Comparison of ENCODE assay signal across 22 cellular contexts in genomic region chr1:43123031-43123430, GRCh38. TPM values are rescaled to one million over a fixed set of nuclear protein-coding genes. Genes with fewer than 3 reads are reported as not detected.
DNase-seq lines count a peak whose midpoint lies in the region; ATAC-seq and TF ChIP-seq lines count a peak whose summit lies in the region.
"Had no signal": no experiment of that assay in that cellular context is flagged by ENCODE, and none has a peak within 500 bp of the region (broad histone marks: within the 10 kb centered on the region; RNA-seq: fewer than 3 reads in every experiment).

No MANE protein-coding gene starts in this region.

- H3K27ac Mint-ChIP-seq in endodermal cell, result no peak overlapping the region
- H3K27ac Mint-ChIP-seq: CD8-positive, alpha-beta memory T cell had no signal

- H3K36me3 ChIP-seq in endodermal cell (ENCODE audit: control insufficient read depth, insufficient read depth, low read length), result no peaks in the 10 kb centered on the region
- H3K36me3 ChIP-seq: MG63 had no signal

- WGBS in endodermal cell (ENCODE audit: insufficient coverage in 1 of 2, insufficient read length in 1 of 2), 2 experiments, result 100% methylated on average over 1 of the region's 1 CpG

- peaks cover 10% of the 10 kb centered on the region for H3K4me1 Mint-ChIP-seq in endodermal cell
- H3K4me1 Mint-ChIP-seq: CD8-positive, alpha-beta memory T cell had no signal

- no peak overlapping the region for H3K27ac ChIP-seq in endodermal cell (ENCODE audit: low read depth, low read length)
- H3K27ac ChIP-seq: C4-2B had no signal

- ATAC-seq in HG03280 (IDR thresholded peaks at IDR 0.05; ENCODE audit: unreplicated experiment), result no peak
- ATAC-seq: Panc1, SK-N-SH treated with all-trans-retinoic acid at 6 μM for 48 hours had no signal

- H3K9me3 ChIP-seq in endodermal cell (ENCODE audit: control insufficient read depth, low read length), result peaks cover 32% of the 10 kb centered on the region
- H3K9me3 ChIP-seq: MG63 had no signal

- peak overlapping the region; percentile 43 for H3K4me3 ChIP-seq in endodermal cell (ENCODE audit: low read length)
- H3K4me3 ChIP-seq: MG63 had no signal

- H3K27me3 Mint-ChIP-seq in endodermal cell (ENCODE audit: insufficient read depth), result no peaks in the 10 kb centered on the region

- no peaks in the 10 kb centered on the region for H3K27me3 ChIP-seq in endodermal cell (ENCODE audit: control insufficient read depth, insufficient read depth, low read length, poor library complexity, severe bottlenecking)
- H3K27me3 ChIP-seq: MG63 had no signal

- H3K9ac ChIP-seq in endodermal cell (ENCODE audit: extremely low read depth, low read length, poor library complexity, severe bottlenecking), result no peak overlapping the region

- H3K36me3 Mint-ChIP-seq in endodermal cell (ENCODE audit: low read depth), result peaks cover 33% of the 10 kb centered on the region
- H3K36me3 Mint-ChIP-seq: CD8-positive, alpha-beta memory T cell had no signal

- H3K4me1 ChIP-seq in endodermal cell (ENCODE audit: control insufficient read depth, insufficient read depth, low read length), result no peaks in the 10 kb centered on the region

- H3K4me3 Mint-ChIP-seq in endodermal cell, result no peak overlapping the region
- H3K4me3 Mint-ChIP-seq: CD8-positive, alpha-beta memory T cell had no signal

- H3K9me3 Mint-ChIP-seq in endodermal cell, result peaks cover 68% of the 10 kb centered on the region

- TF ChIP-seq CTCF in endodermal cell (conservative IDR thresholded peaks at IDR 0.05), result no peak

- DNase-seq in NCI-H82 (lab: John Stamatoyannopoulos, UW) (peak; percentile 26), NCI-H82 treated with DMSO at 0.1 percent for 48 hours (lab: John Stamatoyannopoulos, UW; ENCODE audit: unreplicated experiment) (no peak), NCI-H526 (lab: John Stamatoyannopoulos, UW) (peak; percentile 10 to 37), endodermal cell (no peak)
- DNase-seq in NK-92 treated with Interleukin-12 subunit alpha and Interleukin-12 subunit beta, amount 100 ng/mL, for 24 hours (lab: John Stamatoyannopoulos, UW), result no peak
- DNase-seq in activated T-cell treated with anti-CD3 and anti-CD28 coated beads, Interleukin-2, amount 50 U/mL, for 48 hours, result no peak
- DNase-seq: CD8-positive, alpha-beta memory T cell; GOT3; HCEC 1CT; Karpas-422; MG63; NCI-H1048; NCI-H1417 treated with DMSO at 0.1 percent for 48 hours; NCI-H187; NCI-H2107; NCI-H2227 treated with DMSO at 0.1 percent for 48 hours; NCI-H524; SIG-M5 had no signal

RNA-seq across cellular contexts. Expression of gene EBNA1BP2, which starts 49.1 kb away (rescaled TPM):
- total RNA-seq in endodermal cell, result 10 to 100 TPM; 50.2 to 51.7 TPM
- polyA plus RNA-seq in endodermal cell (2013, experiment 1 of 2), result 67.0 TPM
- 67.5 TPM for polyA plus RNA-seq in endodermal cell (2013, experiment 2 of 2)

RNA-seq across cellular contexts. Expression of gene CFAP57, which starts 49.1 kb away (rescaled TPM):
- under 1 TPM; 0.82 to 0.90 TPM for total RNA-seq in endodermal cell
- 1.00 TPM for polyA plus RNA-seq in endodermal cell (2013, experiment 1 of 2)
- 1.1 TPM for polyA plus RNA-seq in endodermal cell (2013, experiment 2 of 2)
- polyA plus RNA-seq: CD8-positive, alpha-beta memory T cell had no signal

Comparison
In these comparisons a context has a peak if more than half of its experiments do, and no peak if none do; other contexts are left out.
1. DNase-seq: peak in NCI-H82 (single experiment) and NCI-H526 (2 of 2); none in NCI-H82 treated with DMSO at 0.1 percent for 48 hours (single experiment), endodermal cell (single experiment), NK-92 treated with Interleukin-12 subunit alpha and Interleukin-12 subunit beta, amount 100 ng/mL, for 24 hours (single experiment) and activated T-cell treated with anti-CD3 and anti-CD28 coated beads, Interleukin-2, amount 50 U/mL, for 48 hours (0 of 2).